ENCODE assay signal across 33 cellular contexts in genomic region chr16:54947616-54948015, GRCh38.
"Had no signal": no experiment of that assay in that cellular context is flagged by ENCODE, and none has a peak within 500 bp of the region (broad histone marks: within the 10 kb centered on the region; RNA-seq: fewer than 3 reads in every experiment).

No MANE protein-coding gene starts in this region.

- H3K27me3 ChIP-seq: MG63 had no signal

- DNase-seq: Karpas-422, Kasumi-1, MG63, MM.1S, MV-4-11, NCI-H1048, NCI-H1092, NCI-H1092 treated with DMSO at 0.1 percent for 48 hours, NCI-H1105, NCI-H1417 treated with DMSO at 0.1 percent for 48 hours, NCI-H1436, NCI-H1436 treated with DMSO at 0.1 percent for 48 hours, NCI-H146, NCI-H1694, NCI-H1694 treated with DMSO at 0.1 percent for 48 hours, NCI-H187, NCI-H187 treated with DMSO at 0.1 percent for 48 hours, NCI-H1930, NCI-H2029, NCI-H2029 treated with DMSO at 0.1 percent for 48 hours, NCI-H2081, NCI-H2081 treated with DMSO at 0.1 percent for 48 hours, NCI-H2107, NCI-H2171, NCI-H2171 treated with DMSO at 0.1 percent for 48 hours, NCI-H2227 treated with DMSO at 0.1 percent for 48 hours, NCI-H226, NCI-H345, NCI-H446, NCI-H446 treated with DMSO at 0.1 percent for 48 hours, NCI-H510A, NCI-H510A treated with DMSO at 0.1 percent for 48 hours, NCI-H524 had no signal

- H3K4me3 ChIP-seq: MG63 had no signal

- H3K9me3 ChIP-seq: MG63 had no signal

- H3K36me3 ChIP-seq: MG63 had no signal
